Comparison of ENCODE assay signal across 6 cellular contexts in the genomic region with DNA sequence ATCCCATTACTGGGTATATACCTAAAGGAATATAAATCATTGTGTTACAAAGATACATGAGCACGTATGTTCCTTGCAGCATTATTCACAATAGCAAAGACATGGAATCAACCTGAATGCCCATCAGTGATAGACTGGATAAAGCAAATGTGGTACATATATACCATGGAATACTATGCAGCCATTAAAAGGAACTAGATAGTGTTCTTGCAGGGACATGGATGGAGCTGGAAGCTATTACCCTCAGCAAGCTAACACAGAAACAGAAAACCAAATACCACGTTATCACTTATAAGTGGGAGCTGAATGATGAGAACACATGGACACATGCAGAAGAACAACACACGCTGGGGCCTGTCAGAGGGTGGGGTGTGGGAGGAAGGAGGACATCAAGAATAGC. TPM values are rescaled to one million over a fixed set of nuclear protein-coding genes. Genes with fewer than 3 reads are reported as not detected.
DNase-seq lines count a peak whose midpoint lies in the region; ATAC-seq, FAIRE-seq and TF ChIP-seq lines count a peak whose summit lies in the region.
"Not testable (repeated sequence)": the region's sequence is repeated elsewhere in the genome, so short reads cannot be mapped to it uniquely, and the experiment has no call there.

No MANE protein-coding gene starts in this region.

- TF ChIP-seq POLR2A in GM12891 (IDR thresholded peaks at IDR 0.05; ENCODE audit: low read depth, low read length); NB4 (IDR thresholded peaks at IDR 0.05; ENCODE audit: extremely low read depth, insufficient read length); K562 (conservative IDR thresholded peaks at IDR 0.05): not testable (repeated sequence)

- TF ChIP-seq RAD21 in K562 (CRISPR knock-in tag; conservative IDR thresholded peaks at IDR 0.05 in 1 of 2, IDR thresholded peaks at IDR 0.05 in 1 of 2), result not testable (repeated sequence)

- in situ Hi-C loops in K562 (cut with MboI), result not testable (repeated sequence)

- ATAC-seq in K562, result not testable (repeated sequence)

- not testable (repeated sequence) for H3K27ac ChIP-seq in HEK293 (ENCODE audit: extremely low read depth, low read depth, low read length); K562 (ENCODE audit: extremely low read depth, low read depth, low read length)

- H4K20me1 ChIP-seq in Loucy (ENCODE audit: insufficient read depth, low read length, poor library complexity, severe bottlenecking); K562 (replicated peaks; ENCODE audit: control insufficient read depth, insufficient read depth, low read length): not testable (repeated sequence)

- H3K9me2 ChIP-seq in Loucy (replicated peaks; ENCODE audit: low read depth, low read length), result not testable (repeated sequence)

- H3K27me3 ChIP-seq in Loucy (ENCODE audit: insufficient read depth, low read length, poor library complexity, severe bottlenecking); K562 (ENCODE audit: control insufficient read depth in 2 of 2, insufficient read depth in 2 of 2, low read length in 2 of 2): not testable (repeated sequence)

- not testable (repeated sequence) for H3K9ac ChIP-seq in Loucy (ENCODE audit: low read depth, low read length, poor library complexity, severe bottlenecking); K562 (ENCODE audit: insufficient read depth in 1 of 2, low read depth in 2 of 2, low read length in 2 of 2)

- not testable (repeated sequence) for BruUV-seq in K562 (replicated peaks; lab: Mats Ljungman, UMichigan)

- H3K9me1 ChIP-seq in K562 (ENCODE audit: control insufficient read depth, insufficient read depth, low read length), result not testable (repeated sequence)

- H3K4me1 ChIP-seq in HEK293 (ENCODE audit: control insufficient read depth, insufficient read depth, low read length), result not testable (repeated sequence)
- H3K4me1 ChIP-seq in Loucy (ENCODE audit: insufficient read depth, low read length, poor library complexity, severe bottlenecking) (peaks cover 35% of the 10 kb centered on the region), K562 (replicated peaks in 1 of 2; ENCODE audit: control insufficient read depth in 2 of 2, insufficient read depth in 2 of 2, low read length in 2 of 2) (peaks cover 0 to 17% of the 10 kb centered on the region in 2 experiments; a peak in 3 of 5 replicates)

- TF ChIP-seq EP300 in K562 (IDR thresholded peaks at IDR 0.05; ENCODE audit: low read length), result not testable (repeated sequence)

- intact Hi-C loops in K562 (cut with micrococcal nuclease), result not testable (repeated sequence)

- peaks cover 18% of the 10 kb centered on the region for H3F3A ChIP-seq in Loucy (ENCODE audit: low read depth)

- H3K9me3 ChIP-seq in HEK293 (ENCODE audit: control insufficient read depth, insufficient read depth, low read depth, low read length); Loucy (ENCODE audit: insufficient read depth, low read depth, low read length); K562 (replicated peaks; ENCODE audit: control insufficient read depth, insufficient read depth, low read depth, low read length): not testable (repeated sequence)

- H3K4me2 ChIP-seq in Loucy (ENCODE audit: low read depth, low read length, poor library complexity, severe bottlenecking), result peak overlapping the region; percentile 86
- not testable (repeated sequence) for H3K4me2 ChIP-seq in K562 (ENCODE audit: insufficient read depth, low read length)

- peak; percentile 9 for FAIRE-seq in GM12891 (lab: Jason Lieb, UNC)
- FAIRE-seq in K562 (lab: Jason Lieb, UNC), result not testable (repeated sequence)

- not testable (repeated sequence) for H3K36me3 ChIP-seq in HEK293 (ENCODE audit: control insufficient read depth in 2 of 2, insufficient read depth in 1 of 2, low read length in 2 of 2); Loucy (ENCODE audit: insufficient read depth, low read length); K562 (ENCODE audit: control insufficient read depth, insufficient read depth, low read length)

- not testable (repeated sequence) for H2AFZ ChIP-seq in Loucy (ENCODE audit: low read length); K562 (ENCODE audit: low read depth, low read length)

- POLR2A ChIA-PET in HEK293 (lab: Yijun Ruan, JAX), result not testable (repeated sequence)
- POLR2A ChIA-PET in K562 (lab: Yijun Ruan, JAX), result interaction anchor here (0.6 kb wide), 1 partner anchor 49 kb away, joined by 4 read pairs; the partner anchor contains the start of gene ANTXR2

- H3K4me3 ChIP-seq in HEK293 (ENCODE audit: low read depth, low read length); Loucy (ENCODE audit: low read length, poor library complexity, severe bottlenecking); K562: not testable (repeated sequence)
- H3K4me3 ChIP-seq in NB4 (ENCODE audit: low read depth, low read length), result peak overlapping the region; percentile 55

- CTCF ChIA-PET in HEK293 (lab: Yijun Ruan, JAX); K562 (lab: Yijun Ruan, JAX; ENCODE audit: low intra/inter-chr PET ratio): not testable (repeated sequence)

- not testable (repeated sequence) for DNase-seq in GM12891 (ENCODE audit: insufficient read length, low spot score); NB4 (ENCODE audit: low read depth); K562 (ENCODE audit: extremely low read depth in 1 of 4, low spot score in 3 of 4)
- DNase-seq in RKO (ENCODE audit: low spot score), result peak; percentile 38

- H3K79me2 ChIP-seq in Loucy (ENCODE audit: insufficient read depth, low read length) (peaks cover 66% of the 10 kb centered on the region), K562 (ENCODE audit: control insufficient read depth, insufficient read depth, low read length) (peaks cover 28% of the 10 kb centered on the region)

- 73% methylated on average over 3 of the region's 3 CpGs for WGBS in K562 (ENCODE audit: insufficient coverage, low coverage, missing lambda C conversion rate)

- not testable (repeated sequence) for TF ChIP-seq CTCF in HEK293 (tag by site-specific recombination; IDR thresholded peaks at IDR 0.05); Loucy (conservative IDR thresholded peaks at IDR 0.05; ENCODE audit: low read length); NB4 (IDR thresholded peaks at IDR 0.05; ENCODE audit: low read depth, low read length); K562 (IDR thresholded peaks at IDR 0.05 in 2 of 3, conservative IDR thresholded peaks at IDR 0.05 in 1 of 3; ENCODE audit: insufficient read depth in 2 of 3, low read depth in 1 of 3, low read length in 3 of 3)

TF ChIP-seq in HEK293, 187 proteins besides CTCF, POLR2A, EP300 and RAD21:
- TF ChIP-seq ZNF146 (tag by site-specific recombination; IDR thresholded peaks at IDR 0.05), result peak; percentile 74

TF ChIP-seq in K562, 482 proteins besides CTCF, POLR2A, EP300 and RAD21:
- TF ChIP-seq ZNF146 (CRISPR knock-in tag; IDR thresholded peaks at IDR 0.05; ENCODE audit: unreplicated experiment), result peak; percentile 99
- TF ChIP-seq KDM1A (IDR thresholded peaks at IDR 0.05), result peak; percentile 42 to 68; a peak in 3 of 4 replicates
- TF ChIP-seq BCOR (IDR thresholded peaks at IDR 0.05), result peak; percentile 81
- 0 out of 2 replicates have a peak, but pooled peaks have one; percentile 20 for TF ChIP-seq ADNP (tag; IDR thresholded peaks at IDR 0.05)
- TF ChIP-seq RBM25 (IDR thresholded peaks at IDR 0.05; ENCODE audit: low read depth, low read length, severe bottlenecking), result peak; percentile 44

RNA-seq across cellular contexts. Expression of gene ANTXR2, which starts 48.8 kb away (rescaled TPM):
- 5.2 TPM for polyA plus RNA-seq in GM12891 (2012; ENCODE audit: low read depth, missing spikeins)
- 163 and 271 TPM in 2 replicates for total RNA-seq in K562 (2011; cell fraction: chromatin; rRNA removed; ENCODE audit: low replicate concordance)
- 73.4 and 76.1 TPM in 2 replicates for total RNA-seq in K562 (2011; cell fraction: nucleolus; rRNA removed)
- total RNA-seq in K562 (2011; cell fraction: nucleoplasm; rRNA removed), result 102 and 117 TPM in 2 replicates
- total RNA-seq in K562 (2014; rRNA removed), result 39.1 and 50.5 TPM in 2 replicates
- 75.4 and 103 TPM in 2 replicates for total RNA-seq in K562 (2014; rRNA removed; fragmentation: Illumina TruSeq; extraction: Trizol)
- 60.3 and 61.8 TPM in 2 replicates for total RNA-seq in K562 (2015; rRNA removed; fragmentation: Illumina TruSeq; extraction: Trizol)
- total RNA-seq in K562 (2021), result 68.1 and 83.8 TPM in 2 replicates
- polyA plus RNA-seq in K562 (2011; rRNA removed), result 51.7 and 79.1 TPM in 2 replicates
- 10.2 and 18.4 TPM in 2 replicates for polyA plus RNA-seq in K562 (2011; cell fraction: cytosol; rRNA removed)
- polyA plus RNA-seq in K562 (2011; cell fraction: nucleus; rRNA removed), result 42.2 and 47.3 TPM in 2 replicates
- 69.7 and 118 TPM in 2 replicates for polyA plus RNA-seq in K562 (2012)
- 62.5 and 71.0 TPM in 2 replicates for polyA plus RNA-seq in K562 (2014; fragmentation: Illumina TruSeq; extraction: Trizol)
- 10 to 100 TPM; 10.1 to 26.6 TPM for polyA plus RNA-seq in K562 (2014; fragmentation: Nextera tagmentation; extraction: Ambion mirVana)
- 34.8 and 37.4 TPM in 2 replicates for polyA plus RNA-seq in K562 (2014; rRNA removed)
- polyA minus RNA-seq in K562 (2011; rRNA and poly(A)+ RNA removed), result 139 and 146 TPM in 2 replicates
- polyA minus RNA-seq in K562 (2011; cell fraction: cytosol; rRNA and poly(A)+ RNA removed), result 33.9 and 51.2 TPM in 2 replicates
- polyA minus RNA-seq in K562 (2011; cell fraction: nucleus; rRNA and poly(A)+ RNA removed), result 92.2 and 147 TPM in 2 replicates
